Comparison of ENCODE assay signal across 8 cellular contexts in the genomic region with DNA sequence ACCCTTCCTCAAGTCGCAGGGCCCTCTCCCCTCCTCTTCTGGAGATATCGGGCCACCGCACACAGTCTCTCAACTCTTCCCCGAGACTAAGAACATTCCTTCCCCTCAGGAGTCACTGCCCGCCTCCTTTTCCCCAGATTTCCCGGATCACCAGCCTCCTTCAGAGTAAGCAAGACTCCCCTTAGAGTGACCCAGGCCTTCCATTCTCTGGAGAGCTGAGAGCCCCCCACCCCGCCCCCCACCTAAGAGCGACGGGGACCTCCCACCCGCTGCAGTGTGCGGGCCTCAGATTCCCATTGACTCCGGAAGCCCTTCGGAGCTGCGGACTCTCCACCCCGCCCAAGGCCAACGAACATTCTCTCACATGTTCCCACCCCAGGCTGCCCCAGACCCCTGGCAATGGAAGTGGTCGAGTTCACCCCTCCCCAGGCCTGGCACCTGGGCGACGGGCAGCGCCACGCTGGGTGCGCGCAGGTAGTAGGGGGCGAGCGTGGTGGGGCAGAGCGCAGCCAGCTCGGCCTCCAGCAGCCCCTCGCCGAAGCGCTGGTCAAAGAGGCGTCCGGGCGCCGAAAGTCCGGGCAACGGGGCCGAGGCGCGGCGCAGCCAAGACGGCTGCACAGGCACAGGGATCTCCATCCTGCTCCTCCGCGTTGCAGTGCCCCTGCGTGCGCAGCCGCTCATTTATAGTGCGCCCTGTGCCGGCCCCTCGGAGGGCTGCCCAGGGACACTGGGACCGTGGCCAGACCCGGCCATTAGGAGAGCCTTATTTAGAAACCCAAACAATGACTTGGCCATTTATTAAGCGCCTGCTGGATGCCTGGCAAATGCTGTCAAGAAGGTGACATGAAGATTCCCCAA. TPM values are rescaled to one million over a fixed set of nuclear protein-coding genes. Genes with fewer than 3 reads are reported as not detected.
DNase-seq lines count a peak whose midpoint lies in the region; ATAC-seq, FAIRE-seq and TF ChIP-seq lines count a peak whose summit lies in the region.

A gene with protein sequence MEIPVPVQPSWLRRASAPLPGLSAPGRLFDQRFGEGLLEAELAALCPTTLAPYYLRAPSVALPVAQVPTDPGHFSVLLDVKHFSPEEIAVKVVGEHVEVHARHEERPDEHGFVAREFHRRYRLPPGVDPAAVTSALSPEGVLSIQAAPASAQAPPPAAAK (minus strand): TSS at position 657 of the 858 bp plus-strand sequence. CDS start 21 bp downstream, at position 636.

- H3K36me3 ChIP-seq in bronchial epithelial cell (ENCODE audit: control insufficient read depth, insufficient read depth, low read length) (peaks cover 19% of the 10 kb centered on the region), thymus (ENCODE audit: control insufficient read depth, insufficient read depth) (peaks cover 35% of the 10 kb centered on the region)

- H3K27ac ChIP-seq in HL-60 (replicated peaks), result peak within 1 kb of the TSS; percentile 96
- peak within 1 kb of the TSS; percentile 44 for H3K27ac ChIP-seq in thymus (ENCODE audit: low read depth)

- TF ChIP-seq CTCF in HL-60 (IDR thresholded peaks at IDR 0.05; ENCODE audit: insufficient read depth, low read length), result no peak
- TF ChIP-seq CTCF in bronchial epithelial cell (IDR thresholded peaks at IDR 0.05; ENCODE audit: insufficient read depth, low read length, severe bottlenecking), result no peak
- no peak for TF ChIP-seq CTCF in lower leg skin (IDR thresholded peaks at IDR 0.05)

- 22 to 24% methylated on average over 19 to 38 of the region's 52 CpGs for WGBS in lower leg skin, 2 donors
- 11% methylated on average over 52 of the region's 52 CpGs for WGBS in thymus

- H3K27me3 ChIP-seq in HL-60 (ENCODE audit: insufficient read depth, poor library complexity, severe bottlenecking) (no peaks in the 10 kb centered on the region), bronchial epithelial cell (ENCODE audit: control insufficient read depth, insufficient read depth, low read length) (no peaks in the 10 kb centered on the region), thymus (ENCODE audit: control insufficient read depth, insufficient read depth) (peaks cover 20% of the 10 kb centered on the region)

- no peak for ATAC-seq in HG02571 (IDR thresholded peaks at IDR 0.05; ENCODE audit: unreplicated experiment)

- intact Hi-C loops in lower leg skin (cut with DNase I; ENCODE audit: low total_unique reads), result no loop called here

- no peak for FAIRE-seq in bronchial epithelial cell (lab: Jason Lieb, UNC)

- H3K4me1 ChIP-seq in thymus (ENCODE audit: control insufficient read depth, insufficient read depth, low read length), result peaks cover 27% of the 10 kb centered on the region

- DNase-seq in 8988T, result peak; percentile 13
- DNase-seq in HL-60 (ENCODE audit: low read depth in 1 of 2, low spot score in 1 of 2), result no peak
- DNase-seq in bronchial epithelial cell (ENCODE audit: low read depth), result no peak
- DNase-seq in lower leg skin (ENCODE audit: low spot score in 2 of 2), result peak in 1 of 2 donors; percentile 90
- DNase-seq in activated gamma-delta T cell treated with Interleukin-2 at 50 U/mL for 16 hours, result no peak
- no peak for DNase-seq in SIG-M5 (lab: John Stamatoyannopoulos, UW)

- no peaks in the 10 kb centered on the region for H3K9me3 ChIP-seq in thymus (ENCODE audit: control insufficient read depth)

- peak within 1 kb of the TSS; percentile 48 for H3K4me3 ChIP-seq in HL-60 (replicated peaks; ENCODE audit: insufficient read depth, low read length)
- peak within 1 kb of the TSS; percentile 37 for H3K4me3 ChIP-seq in bronchial epithelial cell (ENCODE audit: low read depth, low read length)
- peak within 1 kb of the TSS; percentile 2 for H3K4me3 ChIP-seq in lower leg skin (ENCODE audit: low read depth, poor library complexity, severe bottlenecking)
- peak within 1 kb of the TSS; percentile 100 for H3K4me3 ChIP-seq in thymus (ENCODE audit: low read length)

- TF ChIP-seq POLR2A in lower leg skin (IDR thresholded peaks at IDR 0.05), result no peak

RNA-seq across cellular contexts. Expression of the gene that starts here (rescaled TPM):
- total RNA-seq in bronchial epithelial cell, result 0.13 and 1.3 TPM in 2 replicates
- 1 to 10 TPM; 2.5 to 9.4 (median 3.9) TPM for total RNA-seq in lower leg skin
- polyA plus RNA-seq in thymus, result 18.9 TPM

Comparison
In these comparisons a context has a peak if more than half of its experiments do, and no peak if none do; other contexts are left out.
1. H3K4me3 ChIP-seq: peak in every context shown above with its lines; median percentile 100 in thymus; 48 in HL-60; 37 in bronchial epithelial cell; 2 in lower leg skin.